1 cellular context compared by ENCODE assay signal in genomic region chr19:13718733-13719132, GRCh38.
TF ChIP-seq lines count a peak whose summit lies in the region.

No MANE protein-coding gene starts in this region.

TF ChIP-seq in GM23338, 12 proteins besides CTCF, POLR2A, EP300 and RAD21 (continued from another document):
- TF ChIP-seq ZNF462 (CRISPR knock-in tag; IDR thresholded peaks at IDR 0.05) = no peak
- no peak for TF ChIP-seq NANOG (IDR thresholded peaks at IDR 0.05; ENCODE audit: borderline replicate concordance)
- no peak for TF ChIP-seq JUNB (IDR thresholded peaks at IDR 0.05; ENCODE audit: unreplicated experiment)
- no peak for TF ChIP-seq ZNF114 (CRISPR knock-in tag; IDR thresholded peaks at IDR 0.05)
- TF ChIP-seq ZNF331 (CRISPR knock-in tag; IDR thresholded peaks at IDR 0.05; ENCODE audit: low read depth) = no peak
